8 cellular contexts compared by ENCODE assay signal in the genomic region with DNA sequence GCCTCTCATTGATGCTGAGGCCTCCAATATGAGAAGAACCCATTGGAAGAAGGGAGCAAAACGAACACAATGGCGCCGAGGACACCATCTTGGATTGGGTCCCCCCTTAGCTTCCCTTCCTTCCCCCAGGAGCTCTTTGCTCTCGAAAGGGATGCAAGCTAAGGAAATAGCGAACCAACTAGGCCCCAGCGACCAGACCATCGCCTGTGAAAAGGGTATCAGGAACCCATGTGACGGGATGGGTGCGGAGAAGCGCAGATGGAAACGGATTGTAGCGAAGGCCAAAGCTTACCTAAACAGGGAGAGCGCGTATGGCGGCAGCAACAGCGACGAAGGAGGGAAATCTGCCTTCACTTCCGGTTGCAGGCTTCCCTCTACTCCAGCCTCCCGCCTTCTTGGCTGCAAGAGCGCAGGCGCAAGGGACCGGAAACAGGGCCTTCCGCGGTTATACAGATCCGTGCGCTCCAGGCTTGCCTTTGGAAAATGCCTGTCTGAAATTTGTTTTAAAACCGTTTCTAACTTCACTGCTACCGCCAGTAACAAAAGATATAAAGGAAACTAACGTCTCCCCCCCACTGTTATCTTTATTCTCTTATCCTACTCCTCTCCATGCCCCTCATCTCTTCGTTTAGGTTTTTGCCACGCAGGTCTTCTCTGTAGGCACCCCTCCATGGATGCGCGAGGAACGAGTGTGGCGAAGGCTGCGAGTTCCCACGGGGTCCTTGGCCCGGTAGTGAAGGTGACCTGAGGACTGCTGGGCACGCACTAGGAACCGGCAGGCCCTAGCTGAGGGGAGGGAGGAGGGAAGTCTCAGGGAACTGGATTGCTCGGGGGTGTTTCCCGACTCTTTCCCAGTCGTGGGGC. TPM values are rescaled to one million over a fixed set of nuclear protein-coding genes. Genes with fewer than 3 reads are reported as not detected.
DNase-seq lines count a peak whose midpoint lies in the region; ATAC-seq, FAIRE-seq and TF ChIP-seq lines count a peak whose summit lies in the region.

A gene (minus strand): TSS at position 346 of the 864 bp plus-strand sequence. CDS start 1,471 bp downstream, outside the sequence.

- TF ChIP-seq POLR2A in GM15510 (IDR thresholded peaks at IDR 0.05; ENCODE audit: borderline replicate concordance, extremely low read depth, insufficient read length) = peak; percentile 90

- H3K4me1 Mint-ChIP-seq in T-helper 2 cell treated with Interferon-gamma antibody and Interleukin-4, amounts not matched to agents 5 μg/mL and 100 μg/mL, for 36 hours (ENCODE audit: low read depth) = peaks cover 44% of the 10 kb centered on the region

- H3K9me3 Mint-ChIP-seq in T-helper 2 cell treated with Interferon-gamma antibody and Interleukin-4, amounts not matched to agents 5 μg/mL and 100 μg/mL, for 36 hours = no peaks in the 10 kb centered on the region

- peaks cover 0 to 36% of the 10 kb centered on the region in 2 donors for H3K4me1 ChIP-seq in right atrium auricular region

- H3K27me3 ChIP-seq in right atrium auricular region = no peaks in the 10 kb centered on the region

- peak within 1 kb of the TSS; percentile 96 to 97 for H3K27ac ChIP-seq in right atrium auricular region

- DNase-seq in NCI-H187 treated with DMSO at 0.1 percent for 48 hours (lab: John Stamatoyannopoulos, UW) (peak; percentile 94), anterior cingulate cortex (lab: John Stamatoyannopoulos, UW) (peak; percentile 58 to 98 (median 94)), right atrium auricular region (ENCODE audit: low spot score) (peak; percentile 96), pulmonary artery endothelial cell (ENCODE audit: low read depth, low spot score) (peak; percentile 90), urothelium cell line (ENCODE audit: low spot score) (peak; percentile 97)
- peak; percentile 93 for DNase-seq in T-helper 2 cell treated with Interferon-gamma antibody and Interleukin-4, amounts not matched to agents 5 μg/mL and 100 μg/mL, for 36 hours (ENCODE audit: low spot score)

- H3K27me3 Mint-ChIP-seq in T-helper 2 cell treated with Interferon-gamma antibody and Interleukin-4, amounts not matched to agents 5 μg/mL and 100 μg/mL, for 36 hours (ENCODE audit: low read depth) = no peaks in the 10 kb centered on the region

- H3K9me3 ChIP-seq in right atrium auricular region = no peaks in the 10 kb centered on the region

- H3K4me3 Mint-ChIP-seq in T-helper 2 cell treated with Interferon-gamma antibody and Interleukin-4, amounts not matched to agents 5 μg/mL and 100 μg/mL, for 36 hours = peak within 1 kb of the TSS; percentile 95

- no peak for TF ChIP-seq CTCF in right atrium auricular region (IDR thresholded peaks at IDR 0.05)

- peaks cover 36% of the 10 kb centered on the region for H3K36me3 ChIP-seq in right atrium auricular region

- FAIRE-seq in urothelium cell line (lab: Jason Lieb, UNC) = no peak

- peak within 1 kb of the TSS; percentile 92 for H3K27ac Mint-ChIP-seq in T-helper 2 cell treated with Interferon-gamma antibody and Interleukin-4, amounts not matched to agents 5 μg/mL and 100 μg/mL, for 36 hours

- ATAC-seq in HG02943 (IDR thresholded peaks at IDR 0.05; ENCODE audit: low read depth, unreplicated experiment) = peak; percentile 58

- peak within 1 kb of the TSS; percentile 60 to 80 for H3K4me3 ChIP-seq in right atrium auricular region

- H3K36me3 Mint-ChIP-seq in T-helper 2 cell treated with Interferon-gamma antibody and Interleukin-4, amounts not matched to agents 5 μg/mL and 100 μg/mL, for 36 hours (ENCODE audit: low read depth) = peaks cover 39% of the 10 kb centered on the region

RNA-seq across cellular contexts. Expression of the gene that starts here (rescaled TPM):
- 100 to 1,000 TPM; 119 to 143 TPM for total RNA-seq in right atrium auricular region
- 507 and 634 TPM in 2 replicates for total RNA-seq in pulmonary artery endothelial cell

Comparison
In these comparisons a context has a peak if more than half of its experiments do, and no peak if none do; other contexts are left out.
1. Peak in every context shown above with its lines: DNase-seq, ATAC-seq, H3K4me3 ChIP-seq and H3K27ac ChIP-seq.